ENCODE assay signal across 13 cellular contexts in genomic region chr17:44464037-44464436, GRCh38. TPM values are rescaled to one million over a fixed set of nuclear protein-coding genes. Genes with fewer than 3 reads are reported as not detected.
DNase-seq lines count a peak whose midpoint lies in the region; ATAC-seq and TF ChIP-seq lines count a peak whose summit lies in the region.
"Had no signal": no experiment of that assay in that cellular context is flagged by ENCODE, and none has a peak within 500 bp of the region (broad histone marks: within the 10 kb centered on the region; RNA-seq: fewer than 3 reads in every experiment).

No MANE protein-coding gene starts in this region.

- H3K27ac ChIP-seq in fibroblast of lung (ENCODE audit: insufficient read depth, low read length) (peak overlapping the region; percentile 20), skeletal muscle tissue (ENCODE audit: low read depth, low read length) (peak overlapping the region; percentile 23)

- peaks cover 2% of the 10 kb centered on the region for H3K36me3 ChIP-seq in fibroblast of lung (ENCODE audit: control insufficient read depth, insufficient read depth, low read length)
- peaks cover 0 to 6% (median 0%) of the 10 kb centered on the region in 3 donors for H3K36me3 ChIP-seq in skeletal muscle tissue (ENCODE audit: control insufficient read depth in 3 of 3, insufficient read depth in 3 of 3, low read length in 3 of 3)

- peaks cover 23% of the 10 kb centered on the region for H3K4me1 Mint-ChIP-seq in activated T-cell treated with anti-CD3 and anti-CD28 coated beads, Interleukin-2, amount 50 U/mL, for 72 hours (ENCODE audit: low read depth)
- H3K4me1 Mint-ChIP-seq in WTC11, result peaks cover 20% of the 10 kb centered on the region

- H3K4me1 ChIP-seq in fibroblast of lung (ENCODE audit: control insufficient read depth, extremely low read depth, insufficient read depth, low read length) (no peaks in the 10 kb centered on the region), skeletal muscle tissue (ENCODE audit: control insufficient read depth in 3 of 3, insufficient read depth in 3 of 3, low read length in 3 of 3) (peaks cover 8 to 13% (median 12%) of the 10 kb centered on the region in 3 donors)

- CTCF ChIA-PET in WTC11 (lab: Charles Lee), result no interaction called here

- no peaks in the 10 kb centered on the region for H3K27me3 ChIP-seq in fibroblast of lung (ENCODE audit: control insufficient read depth, insufficient read depth, low read length)
- H3K27me3 ChIP-seq in skeletal muscle tissue (ENCODE audit: control insufficient read depth in 3 of 3, insufficient read depth in 3 of 3, low read length in 3 of 3), result no peaks in the 10 kb centered on the region

- no peak for TF ChIP-seq CTCF in WTC11 (IDR thresholded peaks at IDR 0.05)
- no peak for TF ChIP-seq CTCF in fibroblast of lung (conservative IDR thresholded peaks at IDR 0.05 in 1 of 2, IDR thresholded peaks at IDR 0.05 in 1 of 2; ENCODE audit: low read depth in 1 of 2, low read length in 2 of 2)

- peak overlapping the region; percentile 35 for H3K4me2 ChIP-seq in fibroblast of lung (ENCODE audit: extremely low read depth, insufficient read depth, low read length)

- no peaks in the 10 kb centered on the region for H4K20me1 ChIP-seq in fibroblast of lung (ENCODE audit: control insufficient read depth, extremely low read depth, insufficient read depth, low read length)

- H3K27me3 Mint-ChIP-seq in activated T-cell treated with anti-CD3 and anti-CD28 coated beads, Interleukin-2, amount 50 U/mL, for 72 hours (ENCODE audit: low read depth), result no peaks in the 10 kb centered on the region
- H3K27me3 Mint-ChIP-seq in WTC11 (ENCODE audit: low read depth), result no peaks in the 10 kb centered on the region

- H3K9me3 Mint-ChIP-seq in activated T-cell treated with anti-CD3 and anti-CD28 coated beads, Interleukin-2, amount 50 U/mL, for 72 hours, result no peaks in the 10 kb centered on the region
- H3K9me3 Mint-ChIP-seq in WTC11, result no peaks in the 10 kb centered on the region

- no peaks in the 10 kb centered on the region for H3K9me3 ChIP-seq in fibroblast of lung (ENCODE audit: control insufficient read depth, insufficient read depth, low read depth, low read length)
- H3K9me3 ChIP-seq in skeletal muscle tissue (ENCODE audit: control insufficient read depth in 3 of 3, low read length in 3 of 3), result no peaks in the 10 kb centered on the region

- no peak overlapping the region for H3K4me3 Mint-ChIP-seq in activated T-cell treated with anti-CD3 and anti-CD28 coated beads, Interleukin-2, amount 50 U/mL, for 72 hours
- H3K4me3 Mint-ChIP-seq in WTC11, result no peak overlapping the region

- H3K9ac ChIP-seq in fibroblast of lung (ENCODE audit: insufficient read depth, low read length) (no peak overlapping the region), skeletal muscle tissue (ENCODE audit: low read depth in 1 of 3, low read length in 3 of 3) (peak overlapping the region in 1 of 3 donors; percentile 5)

- H3K4me3 ChIP-seq in fibroblast of lung (replicated peaks in 1 of 4; ENCODE audit: control extremely low read depth in 1 of 4, insufficient read depth in 1 of 4, low read depth in 3 of 4, low read length in 4 of 4) (no peak overlapping the region), skeletal muscle tissue (ENCODE audit: low read length in 3 of 3) (no peak overlapping the region)

- no peak for DNase-seq in activated T-cell treated with anti-CD3 and anti-CD28 coated beads, Interleukin-2, amount 50 U/mL, for 72 hours
- DNase-seq in activated T-cell treated with anti-CD3 and anti-CD28 coated beads, Interleukin-2, amount 50 U/mL, for 48 hours, result no peak
- DNase-seq in WTC11 (ENCODE audit: low spot score), result no peak
- DNase-seq in fibroblast of lung (ENCODE audit: low read depth in 2 of 2), result peak in 1 of 2 donors; percentile 68
- no peak for DNase-seq in ureter (ENCODE audit: low spot score)
- DNase-seq: activated CD4-positive, alpha-beta T cell treated with anti-CD3 and anti-CD28 coated beads for 4 hours; COR-L47; erythroblast; occipital lobe; T-helper 1 cell had no signal

- H3K27ac Mint-ChIP-seq in activated T-cell treated with anti-CD3 and anti-CD28 coated beads, Interleukin-2, amount 50 U/mL, for 72 hours, result peak overlapping the region; percentile 86
- peak overlapping the region; percentile 68 for H3K27ac Mint-ChIP-seq in WTC11

- H2AFZ ChIP-seq in fibroblast of lung (ENCODE audit: low read length), result no peak overlapping the region

- H3K79me2 ChIP-seq in fibroblast of lung (ENCODE audit: control insufficient read depth, insufficient read depth, low read length), result peaks cover 22% of the 10 kb centered on the region

- POLR2A ChIA-PET in WTC11 (lab: Charles Lee), result no interaction called here

- ATAC-seq in activated T-cell treated with anti-CD3 and anti-CD28 coated beads, Interleukin-2, amount 50 U/mL, for 72 hours (replicated peaks in 1 of 2), result no peak
- ATAC-seq in WTC11 (no peak), HG03196 (IDR thresholded peaks at IDR 0.05; ENCODE audit: unreplicated experiment) (no peak), HG02938 (IDR thresholded peaks at IDR 0.05; ENCODE audit: unreplicated experiment) (no peak)

- peaks cover 0 to 5% of the 10 kb centered on the region in 2 donors for H3K36me3 Mint-ChIP-seq in activated T-cell treated with anti-CD3 and anti-CD28 coated beads, Interleukin-2, amount 50 U/mL, for 72 hours (ENCODE audit: insufficient read depth in 2 of 2)
- H3K36me3 Mint-ChIP-seq in WTC11, result peaks cover 2% of the 10 kb centered on the region; the same call in 1 of the 2 replicates

TF ChIP-seq in WTC11, 78 proteins besides CTCF, POLR2A, EP300 and RAD21:
- TF ChIP-seq ZNF121 (CRISPR knock-in tag; IDR thresholded peaks at IDR 0.05) (no peak), PRRX2 (CRISPR knock-in tag; IDR thresholded peaks at IDR 0.05) (no peak), CBFB (CRISPR knock-in tag; IDR thresholded peaks at IDR 0.05; ENCODE audit: low read depth) (no peak)

RNA-seq across cellular contexts. Expression of gene GPATCH8, which starts 39.2 kb away (rescaled TPM):
- 10 to 100 TPM; 45.4 to 49.7 TPM for total RNA-seq in activated T-cell treated with anti-CD3 and anti-CD28 coated beads, Interleukin-2, amount 50 U/mL, for 72 hours
- total RNA-seq in WTC11 (2021), result 51.9 to 52.4 TPM (median 51.9 TPM) in 3 replicates
- total RNA-seq in fibroblast of lung, result 13.4 and 19.3 TPM in 2 replicates
- polyA plus RNA-seq in fibroblast of lung, result 13.7 and 14.0 TPM in 2 replicates
- 11.7 and 15.1 TPM in 2 replicates for polyA plus RNA-seq in fibroblast of lung (2012)
- 17.9 and 21.9 TPM in 2 replicates for polyA minus RNA-seq in fibroblast of lung (ENCODE audit: low replicate concordance)
- total RNA-seq in skeletal muscle tissue, result 25.1 TPM
- total RNA-seq in ureter, result 66.5 TPM
